In genomic region chr12:124294686-124295315, GRCh38 we compare ENCODE assay signal across 11 cellular contexts. TPM values are rescaled to one million over a fixed set of nuclear protein-coding genes. Genes with fewer than 3 reads are reported as not detected.
A peak's percentile ranks its signal among the peaks of the same experiment; 100 is the strongest.
DNase-seq lines count a peak whose midpoint lies in the region; ATAC-seq and TF ChIP-seq lines count a peak whose summit lies in the region.
"Had no signal": no experiment of that assay in that cellular context is flagged by ENCODE, and none has a peak within 500 bp of the region (broad histone marks: within the 10 kb centered on the region; RNA-seq: fewer than 3 reads in every experiment).

Gene RFLNA (plus strand): TSS chr12:124295093. CDS start chr12:124295430, 337 bp downstream.

- peaks cover 28% of the 10 kb centered on the region for H3K4me1 Mint-ChIP-seq in Caco-2 (ENCODE audit: low read depth, unreplicated experiment)
- peaks cover 38% of the 10 kb centered on the region for H3K4me1 Mint-ChIP-seq in glutamatergic neuron (ENCODE audit: low read depth, unreplicated experiment)
- no peaks in the 10 kb centered on the region for H3K4me1 Mint-ChIP-seq in activated CD4-positive, alpha-beta memory T cell treated with anti-CD3 and anti-CD28 coated beads, Interleukin-2, amount 10 ng/mL, durations not matched to agents 7 days and 5 days

- H3K27me3 ChIP-seq in Caco-2 (replicated peaks; ENCODE audit: control insufficient read depth, insufficient read depth, low read length) = no peaks in the 10 kb centered on the region

- DNase-seq in Caco-2 = peak in 1 of 2 experiments; percentile 49
- peak; percentile 72 for DNase-seq in glutamatergic neuron
- DNase-seq in posterior vena cava (ENCODE audit: low spot score) = peak; percentile 73
- DNase-seq in SKM-1 (lab: John Stamatoyannopoulos, UW; ENCODE audit: unreplicated experiment) = no peak
- no peak for DNase-seq in T-helper 2 cell
- DNase-seq in NCI-H2171 treated with DMSO at 0.1 percent for 48 hours (lab: John Stamatoyannopoulos, UW) = no peak
- no peak for DNase-seq in activated CD4-positive, alpha-beta memory T cell treated with anti-CD3 and anti-CD28 coated beads, Interleukin-2, amount 10 ng/mL, durations not matched to agents 7 days and 5 days
- DNase-seq: activated gamma-delta T cell, naive B cell had no signal

- CTCF ChIA-PET in Caco-2 (lab: Charles Lee) = interaction anchor here (0.6 kb wide), 1 partner anchor 1410 kb away, joined by 4 read pairs; no protein-coding TSS in a partner anchor
- CTCF ChIA-PET in activated CD4-positive, alpha-beta memory T cell treated with anti-CD3 and anti-CD28 coated beads, Interleukin-2, amount 10 ng/mL, durations not matched to agents 7 days and 5 days (lab: Charles Lee) = no interaction called here

- H3K27me3 Mint-ChIP-seq in Caco-2 (ENCODE audit: insufficient read depth, unreplicated experiment) (no peaks in the 10 kb centered on the region), glutamatergic neuron (ENCODE audit: unreplicated experiment) (peaks cover 6% of the 10 kb centered on the region)
- peaks cover 31% of the 10 kb centered on the region for H3K27me3 Mint-ChIP-seq in activated CD4-positive, alpha-beta memory T cell treated with anti-CD3 and anti-CD28 coated beads, Interleukin-2, amount 10 ng/mL, durations not matched to agents 7 days and 5 days

- no TSS peak for BruUV-seq in Caco-2 (replicated peaks; lab: Mats Ljungman, UMichigan)

- H3K27ac Mint-ChIP-seq in Caco-2 (ENCODE audit: unreplicated experiment) = peak within 1 kb of the TSS; percentile 55
- H3K27ac Mint-ChIP-seq in glutamatergic neuron (ENCODE audit: unreplicated experiment) = peak within 1 kb of the TSS; percentile 55
- H3K27ac Mint-ChIP-seq in activated CD4-positive, alpha-beta memory T cell treated with anti-CD3 and anti-CD28 coated beads, Interleukin-2, amount 10 ng/mL, durations not matched to agents 7 days and 5 days = no peak within 1 kb of the TSS
- H3K27ac Mint-ChIP-seq: naive B cell had no signal

- H3K9me3 Mint-ChIP-seq in Caco-2 (ENCODE audit: unreplicated experiment) (no peaks in the 10 kb centered on the region), glutamatergic neuron (ENCODE audit: unreplicated experiment) (peaks cover 14% of the 10 kb centered on the region)
- H3K9me3 Mint-ChIP-seq in activated CD4-positive, alpha-beta memory T cell treated with anti-CD3 and anti-CD28 coated beads, Interleukin-2, amount 10 ng/mL, durations not matched to agents 7 days and 5 days = no peaks in the 10 kb centered on the region
- H3K9me3 Mint-ChIP-seq: naive B cell had no signal

- peak within 1 kb of the TSS; percentile 80 for H3K4me3 Mint-ChIP-seq in Caco-2 (ENCODE audit: unreplicated experiment)
- H3K4me3 Mint-ChIP-seq in glutamatergic neuron (ENCODE audit: unreplicated experiment) = peak within 1 kb of the TSS; percentile 90
- H3K4me3 Mint-ChIP-seq in activated CD4-positive, alpha-beta memory T cell treated with anti-CD3 and anti-CD28 coated beads, Interleukin-2, amount 10 ng/mL, durations not matched to agents 7 days and 5 days = no peak within 1 kb of the TSS

- H3K36me3 Mint-ChIP-seq in Caco-2 (ENCODE audit: insufficient read depth, unreplicated experiment) (no peaks in the 10 kb centered on the region), glutamatergic neuron (ENCODE audit: unreplicated experiment) (no peaks in the 10 kb centered on the region)
- no peaks in the 10 kb centered on the region for H3K36me3 Mint-ChIP-seq in activated CD4-positive, alpha-beta memory T cell treated with anti-CD3 and anti-CD28 coated beads, Interleukin-2, amount 10 ng/mL, durations not matched to agents 7 days and 5 days (ENCODE audit: low read depth)
- H3K36me3 Mint-ChIP-seq: naive B cell had no signal

- peaks cover 30% of the 10 kb centered on the region for H3K4me1 ChIP-seq in Caco-2

- intact Hi-C loops in Caco-2 (cut with micrococcal nuclease; ENCODE audit: unreplicated experiment) = no loop called here
- intact Hi-C loops in posterior vena cava (cut with DNase I) = no loop called here

- H3K36me3 ChIP-seq in Caco-2 (ENCODE audit: control insufficient read depth, insufficient read depth, low read length) = peaks cover 6% of the 10 kb centered on the region

- H3K9me3 ChIP-seq in Caco-2 = no peaks in the 10 kb centered on the region

- ATAC-seq in SK-N-SH treated with all-trans-retinoic acid at 6 μM for 48 hours = peak; percentile 46

- no peak for TF ChIP-seq CTCF in Caco-2 (IDR thresholded peaks at IDR 0.05; ENCODE audit: insufficient read depth in 1 of 2, low read depth in 1 of 2, low read length in 1 of 2, severe bottlenecking in 1 of 2, unreplicated experiment in 1 of 2)
- no peak for TF ChIP-seq CTCF in glutamatergic neuron (IDR thresholded peaks at IDR 0.05; ENCODE audit: partially characterized antibody, unreplicated experiment)

- peak within 1 kb of the TSS; percentile 50 for H3K4me3 ChIP-seq in Caco-2 (ENCODE audit: low read depth, low read length)

- POLR2A ChIA-PET in Caco-2 (lab: Charles Lee) = interaction anchor here (0.7 kb wide), 1 partner anchor 477 kb away, joined by 3 read pairs; no protein-coding TSS in a partner anchor
- POLR2A ChIA-PET in activated CD4-positive, alpha-beta memory T cell treated with anti-CD3 and anti-CD28 coated beads, Interleukin-2, amount 10 ng/mL, durations not matched to agents 7 days and 5 days (lab: Charles Lee) = no interaction called here

TF ChIP-seq in SK-N-SH treated with all-trans-retinoic acid at 6 μM for 48 hours, 23 proteins besides CTCF, POLR2A, EP300 and RAD21:
- TF ChIP-seq ZNF565 (CRISPR knock-in tag; conservative IDR thresholded peaks at IDR 0.05; ENCODE audit: low read depth) = no peak
- no peak for TF ChIP-seq ZFP30 (CRISPR knock-in tag; IDR thresholded peaks at IDR 0.05)
- TF ChIP-seq ISL1 (CRISPR knock-in tag; IDR thresholded peaks at IDR 0.05) = no peak
- no peak for TF ChIP-seq ZNF8 (CRISPR knock-in tag; IDR thresholded peaks at IDR 0.05)
- TF ChIP-seq TOX (CRISPR knock-in tag; IDR thresholded peaks at IDR 0.05; ENCODE audit: borderline replicate concordance) = no peak
- TF ChIP-seq, protein P1, sequence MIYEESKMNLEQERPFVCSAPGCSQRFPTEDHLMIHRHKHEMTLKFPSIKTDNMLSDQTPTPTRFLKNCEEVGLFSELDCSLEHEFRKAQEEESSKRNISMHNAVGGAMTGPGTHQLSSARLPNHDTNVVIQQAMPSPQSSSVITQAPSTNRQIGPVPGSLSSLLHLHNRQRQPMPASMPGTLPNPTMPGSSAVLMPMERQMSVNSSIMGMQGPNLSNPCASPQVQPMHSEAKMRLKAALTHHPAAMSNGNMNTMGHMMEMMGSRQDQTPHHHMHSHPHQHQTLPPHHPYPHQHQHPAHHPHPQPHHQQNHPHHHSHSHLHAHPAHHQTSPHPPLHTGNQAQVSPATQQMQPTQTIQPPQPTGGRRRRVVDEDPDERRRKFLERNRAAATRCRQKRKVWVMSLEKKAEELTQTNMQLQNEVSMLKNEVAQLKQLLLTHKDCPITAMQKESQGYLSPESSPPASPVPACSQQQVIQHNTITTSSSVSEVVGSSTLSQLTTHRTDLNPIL (CRISPR knock-in tag; IDR thresholded peaks at IDR 0.05; ENCODE audit: low read depth) = no peak
- no peak for TF ChIP-seq ARNTL (CRISPR knock-in tag; IDR thresholded peaks at IDR 0.05; ENCODE audit: borderline replicate concordance, low read depth)
- TF ChIP-seq, protein P2, sequence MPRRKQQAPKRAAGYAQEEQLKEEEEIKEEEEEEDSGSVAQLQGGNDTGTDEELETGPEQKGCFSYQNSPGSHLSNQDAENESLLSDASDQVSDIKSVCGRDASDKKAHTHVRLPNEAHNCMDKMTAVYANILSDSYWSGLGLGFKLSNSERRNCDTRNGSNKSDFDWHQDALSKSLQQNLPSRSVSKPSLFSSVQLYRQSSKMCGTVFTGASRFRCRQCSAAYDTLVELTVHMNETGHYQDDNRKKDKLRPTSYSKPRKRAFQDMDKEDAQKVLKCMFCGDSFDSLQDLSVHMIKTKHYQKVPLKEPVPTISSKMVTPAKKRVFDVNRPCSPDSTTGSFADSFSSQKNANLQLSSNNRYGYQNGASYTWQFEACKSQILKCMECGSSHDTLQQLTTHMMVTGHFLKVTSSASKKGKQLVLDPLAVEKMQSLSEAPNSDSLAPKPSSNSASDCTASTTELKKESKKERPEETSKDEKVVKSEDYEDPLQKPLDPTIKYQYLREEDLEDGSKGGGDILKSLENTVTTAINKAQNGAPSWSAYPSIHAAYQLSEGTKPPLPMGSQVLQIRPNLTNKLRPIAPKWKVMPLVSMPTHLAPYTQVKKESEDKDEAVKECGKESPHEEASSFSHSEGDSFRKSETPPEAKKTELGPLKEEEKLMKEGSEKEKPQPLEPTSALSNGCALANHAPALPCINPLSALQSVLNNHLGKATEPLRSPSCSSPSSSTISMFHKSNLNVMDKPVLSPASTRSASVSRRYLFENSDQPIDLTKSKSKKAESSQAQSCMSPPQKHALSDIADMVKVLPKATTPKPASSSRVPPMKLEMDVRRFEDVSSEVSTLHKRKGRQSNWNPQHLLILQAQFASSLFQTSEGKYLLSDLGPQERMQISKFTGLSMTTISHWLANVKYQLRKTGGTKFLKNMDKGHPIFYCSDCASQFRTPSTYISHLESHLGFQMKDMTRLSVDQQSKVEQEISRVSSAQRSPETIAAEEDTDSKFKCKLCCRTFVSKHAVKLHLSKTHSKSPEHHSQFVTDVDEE (CRISPR knock-in tag; IDR thresholded peaks at IDR 0.05) = no peak
- no peak for TF ChIP-seq RARB (CRISPR knock-in tag; IDR thresholded peaks at IDR 0.05)

RNA-seq across cellular contexts. Expression of gene RFLNA, which starts in this region (rescaled TPM):
- total RNA-seq in Caco-2 (2022) (15.4 and 21.1 TPM in 2 replicates), glutamatergic neuron (ENCODE audit: unreplicated experiment) (36.9 TPM), posterior vena cava (1 to 10 TPM in 1 of 2 donors, under 1 TPM in 1; 0.97 to 1.2 TPM)
- total RNA-seq in activated CD4-positive, alpha-beta memory T cell treated with anti-CD3 and anti-CD28 coated beads, Interleukin-2, amount 10 ng/mL, durations not matched to agents 7 days and 5 days = not detected
- total RNA-seq: OCI-LY7 had no signal

Comparison
In these comparisons a context has a peak if more than half of its experiments do, and no peak if none do; other contexts are left out.
1. DNase-seq: peak in glutamatergic neuron (single experiment) and posterior vena cava (single experiment); none in SKM-1 (single experiment), T-helper 2 cell (0 of 5), NCI-H2171 treated with DMSO at 0.1 percent for 48 hours (single experiment) and activated CD4-positive, alpha-beta memory T cell treated with anti-CD3 and anti-CD28 coated beads, Interleukin-2, amount 10 ng/mL, durations not matched to agents 7 days and 5 days (single experiment).